Comparison of ENCODE assay signal across 1 cellular context in the genomic region with DNA sequence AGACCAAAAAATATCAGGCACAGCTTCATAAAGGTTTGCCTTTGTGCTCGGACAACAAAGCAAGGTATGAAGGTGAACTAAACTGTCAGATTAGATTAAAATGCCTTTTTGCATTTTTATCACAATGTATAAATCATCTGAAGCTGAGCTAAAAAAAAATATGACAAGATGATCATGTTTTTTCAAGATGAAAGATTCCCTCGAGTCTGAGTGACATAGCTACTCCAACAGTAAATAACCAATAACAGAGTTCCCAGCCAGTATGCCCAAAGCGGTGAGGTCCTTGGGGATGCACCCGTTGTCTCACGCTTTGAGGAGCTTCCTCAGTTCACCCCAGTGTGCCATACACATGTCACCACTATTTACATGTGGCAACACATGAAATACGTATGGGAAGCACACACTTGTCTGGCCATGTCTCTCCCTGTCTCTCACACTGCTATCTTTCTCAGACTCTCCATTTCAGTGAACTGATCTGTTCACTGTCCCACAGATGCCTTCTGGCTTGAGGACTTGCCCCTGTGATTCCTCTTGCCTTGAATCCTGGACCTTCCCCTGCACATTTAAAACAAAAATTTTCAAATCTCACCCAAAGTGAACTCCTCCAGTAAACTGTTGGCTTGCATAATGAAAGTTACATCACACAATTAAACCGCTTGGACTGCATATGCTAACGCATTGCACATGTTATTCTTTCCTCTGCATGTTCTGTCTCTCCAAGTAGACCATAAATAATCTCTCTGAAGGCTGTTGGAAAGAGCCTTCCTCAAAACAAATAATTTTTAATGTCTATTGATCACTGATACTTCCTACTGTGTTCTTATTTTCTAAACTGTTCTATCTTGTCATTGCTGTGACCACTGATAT.
A peak's percentile ranks its signal among the peaks of the same experiment; 100 is the strongest.
TF ChIP-seq lines count a peak whose summit lies in the region.

No MANE protein-coding gene starts in this region.

TF ChIP-seq in K562, 482 proteins besides CTCF, POLR2A, EP300 and RAD21 (continues in another document):
- peak; percentile 34; the same call in 1 of the 2 replicates for TF ChIP-seq ZNF668 (CRISPR knock-in tag; IDR thresholded peaks at IDR 0.05)
- peak; percentile 37; the same call in 1 of the 2 replicates for TF ChIP-seq JUND (IDR thresholded peaks at IDR 0.05; ENCODE audit: borderline replicate concordance, low read depth, low read length)
- TF ChIP-seq JUND (tag; IDR thresholded peaks at IDR 0.05; ENCODE audit: borderline replicate concordance, low read depth, low read length) = no peak
- peak; percentile 76 for TF ChIP-seq CEBPG (CRISPR knock-in tag; IDR thresholded peaks at IDR 0.05)
- TF ChIP-seq CEBPG (tag; conservative IDR thresholded peaks at IDR 0.05 in 1 of 2, IDR thresholded peaks at IDR 0.05 in 1 of 2) = peak; percentile 93 to 97
- 0 out of 4 replicates have a peak, but pooled peaks of 1 of the 2 experiments have one; percentile 29 for TF ChIP-seq SRF (CRISPR knock-in tag; IDR thresholded peaks at IDR 0.05)
- peak; percentile 48; the same call in 1 of the 2 replicates for TF ChIP-seq CXXC5 (CRISPR knock-in tag; IDR thresholded peaks at IDR 0.05)
- TF ChIP-seq FOXM1 (IDR thresholded peaks at IDR 0.05; ENCODE audit: low read depth) = peak; percentile 55; the same call in 1 of the 2 replicates
- TF ChIP-seq FOXM1 (CRISPR knock-in tag; IDR thresholded peaks at IDR 0.05; ENCODE audit: low read depth) = no peak
- TF ChIP-seq, protein P1, sequence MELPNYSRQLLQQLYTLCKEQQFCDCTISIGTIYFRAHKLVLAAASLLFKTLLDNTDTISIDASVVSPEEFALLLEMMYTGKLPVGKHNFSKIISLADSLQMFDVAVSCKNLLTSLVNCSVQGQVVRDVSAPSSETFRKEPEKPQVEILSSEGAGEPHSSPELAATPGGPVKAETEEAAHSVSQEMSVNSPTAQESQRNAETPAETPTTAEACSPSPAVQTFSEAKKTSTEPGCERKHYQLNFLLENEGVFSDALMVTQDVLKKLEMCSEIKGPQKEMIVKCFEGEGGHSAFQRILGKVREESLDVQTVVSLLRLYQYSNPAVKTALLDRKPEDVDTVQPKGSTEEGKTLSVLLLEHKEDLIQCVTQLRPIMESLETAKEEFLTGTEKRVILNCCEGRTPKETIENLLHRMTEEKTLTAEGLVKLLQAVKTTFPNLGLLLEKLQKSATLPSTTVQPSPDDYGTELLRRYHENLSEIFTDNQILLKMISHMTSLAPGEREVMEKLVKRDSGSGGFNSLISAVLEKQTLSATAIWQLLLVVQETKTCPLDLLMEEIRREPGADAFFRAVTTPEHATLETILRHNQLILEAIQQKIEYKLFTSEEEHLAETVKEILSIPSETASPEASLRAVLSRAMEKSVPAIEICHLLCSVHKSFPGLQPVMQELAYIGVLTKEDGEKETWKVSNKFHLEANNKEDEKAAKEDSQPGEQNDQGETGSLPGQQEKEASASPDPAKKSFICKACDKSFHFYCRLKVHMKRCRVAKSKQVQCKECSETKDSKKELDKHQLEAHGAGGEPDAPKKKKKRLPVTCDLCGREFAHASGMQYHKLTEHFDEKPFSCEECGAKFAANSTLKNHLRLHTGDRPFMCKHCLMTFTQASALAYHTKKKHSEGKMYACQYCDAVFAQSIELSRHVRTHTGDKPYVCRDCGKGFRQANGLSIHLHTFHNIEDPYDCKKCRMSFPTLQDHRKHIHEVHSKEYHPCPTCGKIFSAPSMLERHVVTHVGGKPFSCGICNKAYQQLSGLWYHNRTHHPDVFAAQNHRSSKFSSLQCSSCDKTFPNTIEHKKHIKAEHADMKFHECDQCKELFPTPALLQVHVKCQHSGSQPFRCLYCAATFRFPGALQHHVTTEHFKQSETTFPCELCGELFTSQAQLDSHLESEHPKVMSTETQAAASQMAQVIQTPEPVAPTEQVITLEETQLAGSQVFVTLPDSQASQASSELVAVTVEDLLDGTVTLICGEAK (IDR thresholded peaks at IDR 0.05) = peak; percentile 24; the same call in 1 of the 2 replicates
- TF ChIP-seq, protein P1 (CRISPR knock-in tag; IDR thresholded peaks at IDR 0.05) = no peak
- TF ChIP-seq, protein P2, sequence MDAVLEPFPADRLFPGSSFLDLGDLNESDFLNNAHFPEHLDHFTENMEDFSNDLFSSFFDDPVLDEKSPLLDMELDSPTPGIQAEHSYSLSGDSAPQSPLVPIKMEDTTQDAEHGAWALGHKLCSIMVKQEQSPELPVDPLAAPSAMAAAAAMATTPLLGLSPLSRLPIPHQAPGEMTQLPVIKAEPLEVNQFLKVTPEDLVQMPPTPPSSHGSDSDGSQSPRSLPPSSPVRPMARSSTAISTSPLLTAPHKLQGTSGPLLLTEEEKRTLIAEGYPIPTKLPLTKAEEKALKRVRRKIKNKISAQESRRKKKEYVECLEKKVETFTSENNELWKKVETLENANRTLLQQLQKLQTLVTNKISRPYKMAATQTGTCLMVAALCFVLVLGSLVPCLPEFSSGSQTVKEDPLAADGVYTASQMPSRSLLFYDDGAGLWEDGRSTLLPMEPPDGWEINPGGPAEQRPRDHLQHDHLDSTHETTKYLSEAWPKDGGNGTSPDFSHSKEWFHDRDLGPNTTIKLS (IDR thresholded peaks at IDR 0.05; ENCODE audit: borderline replicate concordance, low read depth) = peak; percentile 20; the same call in 1 of the 2 replicates
- TF ChIP-seq, protein P3, sequence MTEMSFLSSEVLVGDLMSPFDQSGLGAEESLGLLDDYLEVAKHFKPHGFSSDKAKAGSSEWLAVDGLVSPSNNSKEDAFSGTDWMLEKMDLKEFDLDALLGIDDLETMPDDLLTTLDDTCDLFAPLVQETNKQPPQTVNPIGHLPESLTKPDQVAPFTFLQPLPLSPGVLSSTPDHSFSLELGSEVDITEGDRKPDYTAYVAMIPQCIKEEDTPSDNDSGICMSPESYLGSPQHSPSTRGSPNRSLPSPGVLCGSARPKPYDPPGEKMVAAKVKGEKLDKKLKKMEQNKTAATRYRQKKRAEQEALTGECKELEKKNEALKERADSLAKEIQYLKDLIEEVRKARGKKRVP (CRISPR knock-in tag; IDR thresholded peaks at IDR 0.05) = peak; percentile 41; the same call in 1 of the 2 replicates
- TF ChIP-seq TEAD4 (IDR thresholded peaks at IDR 0.05; ENCODE audit: low read length) = 0 out of 2 replicates have a peak, but pooled peaks have one; percentile 29
- no peak for TF ChIP-seq TEAD4 (CRISPR knock-in tag; IDR thresholded peaks at IDR 0.05; ENCODE audit: borderline replicate concordance)
- TF ChIP-seq, protein P4, sequence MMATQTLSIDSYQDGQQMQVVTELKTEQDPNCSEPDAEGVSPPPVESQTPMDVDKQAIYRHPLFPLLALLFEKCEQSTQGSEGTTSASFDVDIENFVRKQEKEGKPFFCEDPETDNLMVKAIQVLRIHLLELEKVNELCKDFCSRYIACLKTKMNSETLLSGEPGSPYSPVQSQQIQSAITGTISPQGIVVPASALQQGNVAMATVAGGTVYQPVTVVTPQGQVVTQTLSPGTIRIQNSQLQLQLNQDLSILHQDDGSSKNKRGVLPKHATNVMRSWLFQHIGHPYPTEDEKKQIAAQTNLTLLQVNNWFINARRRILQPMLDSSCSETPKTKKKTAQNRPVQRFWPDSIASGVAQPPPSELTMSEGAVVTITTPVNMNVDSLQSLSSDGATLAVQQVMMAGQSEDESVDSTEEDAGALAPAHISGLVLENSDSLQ (IDR thresholded peaks at IDR 0.05) = peak; percentile 53
- peak; percentile 8; the same call in 1 of the 2 replicates for TF ChIP-seq EHMT2 (IDR thresholded peaks at IDR 0.05)
- TF ChIP-seq ZNF444 (CRISPR knock-in tag; IDR thresholded peaks at IDR 0.05) = no peak
- TF ChIP-seq SMAD4 (CRISPR knock-in tag; conservative IDR thresholded peaks at IDR 0.05) = peak; percentile 70; the same call in 1 of the 2 replicates
- peak; percentile 74 for TF ChIP-seq L3MBTL2 (IDR thresholded peaks at IDR 0.05)
- TF ChIP-seq ZNF316 (IDR thresholded peaks at IDR 0.05) = peak; percentile 31; the same call in 1 of the 2 replicates
- no peak for TF ChIP-seq CBFB (CRISPR knock-in tag; IDR thresholded peaks at IDR 0.05)
- TF ChIP-seq EP400 (IDR thresholded peaks at IDR 0.05) = peak; percentile 41; the same call in 1 of the 2 replicates
- 0 out of 2 replicates have a peak, but pooled peaks have one; percentile 32 for TF ChIP-seq MAFG (tag; conservative IDR thresholded peaks at IDR 0.05)
- peak; percentile 37; the same call in 1 of the 2 replicates for TF ChIP-seq MYBL2 (IDR thresholded peaks at IDR 0.05; ENCODE audit: low read depth)
- TF ChIP-seq MYBL2 (CRISPR knock-in tag; IDR thresholded peaks at IDR 0.05; ENCODE audit: borderline replicate concordance) = no peak
- TF ChIP-seq, protein P5, sequence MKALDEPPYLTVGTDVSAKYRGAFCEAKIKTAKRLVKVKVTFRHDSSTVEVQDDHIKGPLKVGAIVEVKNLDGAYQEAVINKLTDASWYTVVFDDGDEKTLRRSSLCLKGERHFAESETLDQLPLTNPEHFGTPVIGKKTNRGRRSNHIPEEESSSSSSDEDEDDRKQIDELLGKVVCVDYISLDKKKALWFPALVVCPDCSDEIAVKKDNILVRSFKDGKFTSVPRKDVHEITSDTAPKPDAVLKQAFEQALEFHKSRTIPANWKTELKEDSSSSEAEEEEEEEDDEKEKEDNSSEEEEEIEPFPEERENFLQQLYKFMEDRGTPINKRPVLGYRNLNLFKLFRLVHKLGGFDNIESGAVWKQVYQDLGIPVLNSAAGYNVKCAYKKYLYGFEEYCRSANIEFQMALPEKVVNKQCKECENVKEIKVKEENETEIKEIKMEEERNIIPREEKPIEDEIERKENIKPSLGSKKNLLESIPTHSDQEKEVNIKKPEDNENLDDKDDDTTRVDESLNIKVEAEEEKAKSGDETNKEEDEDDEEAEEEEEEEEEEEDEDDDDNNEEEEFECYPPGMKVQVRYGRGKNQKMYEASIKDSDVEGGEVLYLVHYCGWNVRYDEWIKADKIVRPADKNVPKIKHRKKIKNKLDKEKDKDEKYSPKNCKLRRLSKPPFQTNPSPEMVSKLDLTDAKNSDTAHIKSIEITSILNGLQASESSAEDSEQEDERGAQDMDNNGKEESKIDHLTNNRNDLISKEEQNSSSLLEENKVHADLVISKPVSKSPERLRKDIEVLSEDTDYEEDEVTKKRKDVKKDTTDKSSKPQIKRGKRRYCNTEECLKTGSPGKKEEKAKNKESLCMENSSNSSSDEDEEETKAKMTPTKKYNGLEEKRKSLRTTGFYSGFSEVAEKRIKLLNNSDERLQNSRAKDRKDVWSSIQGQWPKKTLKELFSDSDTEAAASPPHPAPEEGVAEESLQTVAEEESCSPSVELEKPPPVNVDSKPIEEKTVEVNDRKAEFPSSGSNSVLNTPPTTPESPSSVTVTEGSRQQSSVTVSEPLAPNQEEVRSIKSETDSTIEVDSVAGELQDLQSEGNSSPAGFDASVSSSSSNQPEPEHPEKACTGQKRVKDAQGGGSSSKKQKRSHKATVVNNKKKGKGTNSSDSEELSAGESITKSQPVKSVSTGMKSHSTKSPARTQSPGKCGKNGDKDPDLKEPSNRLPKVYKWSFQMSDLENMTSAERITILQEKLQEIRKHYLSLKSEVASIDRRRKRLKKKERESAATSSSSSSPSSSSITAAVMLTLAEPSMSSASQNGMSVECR (CRISPR knock-in tag; IDR thresholded peaks at IDR 0.05) = no peak
- TF ChIP-seq ZNF175 (CRISPR knock-in tag; IDR thresholded peaks at IDR 0.05; ENCODE audit: low read depth) = 0 out of 2 replicates have a peak, but pooled peaks have one; percentile 27
- peak; percentile 37; the same call in 1 of the 2 replicates for TF ChIP-seq SMARCA5 (IDR thresholded peaks at IDR 0.05)
- TF ChIP-seq RHOXF2B (CRISPR knock-in tag; conservative IDR thresholded peaks at IDR 0.05) = 0 out of 2 replicates have a peak, but pooled peaks have one; percentile 63
- TF ChIP-seq CTBP1 (IDR thresholded peaks at IDR 0.05; ENCODE audit: borderline replicate concordance) = peak; percentile 17; the same call in 1 of the 2 replicates
- TF ChIP-seq, protein P6, sequence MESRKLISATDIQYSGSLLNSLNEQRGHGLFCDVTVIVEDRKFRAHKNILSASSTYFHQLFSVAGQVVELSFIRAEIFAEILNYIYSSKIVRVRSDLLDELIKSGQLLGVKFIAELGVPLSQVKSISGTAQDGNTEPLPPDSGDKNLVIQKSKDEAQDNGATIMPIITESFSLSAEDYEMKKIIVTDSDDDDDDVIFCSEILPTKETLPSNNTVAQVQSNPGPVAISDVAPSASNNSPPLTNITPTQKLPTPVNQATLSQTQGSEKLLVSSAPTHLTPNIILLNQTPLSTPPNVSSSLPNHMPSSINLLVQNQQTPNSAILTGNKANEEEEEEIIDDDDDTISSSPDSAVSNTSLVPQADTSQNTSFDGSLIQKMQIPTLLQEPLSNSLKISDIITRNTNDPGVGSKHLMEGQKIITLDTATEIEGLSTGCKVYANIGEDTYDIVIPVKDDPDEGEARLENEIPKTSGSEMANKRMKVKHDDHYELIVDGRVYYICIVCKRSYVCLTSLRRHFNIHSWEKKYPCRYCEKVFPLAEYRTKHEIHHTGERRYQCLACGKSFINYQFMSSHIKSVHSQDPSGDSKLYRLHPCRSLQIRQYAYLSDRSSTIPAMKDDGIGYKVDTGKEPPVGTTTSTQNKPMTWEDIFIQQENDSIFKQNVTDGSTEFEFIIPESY (CRISPR knock-in tag; IDR thresholded peaks at IDR 0.05) = peak; percentile 49; the same call in 1 of the 2 replicates
- TF ChIP-seq NR4A1 (CRISPR knock-in tag; IDR thresholded peaks at IDR 0.05) = no peak
- TF ChIP-seq NR4A1 (tag; IDR thresholded peaks at IDR 0.05) = peak; percentile 74
- TF ChIP-seq PYGO2 (tag; IDR thresholded peaks at IDR 0.05) = peak; percentile 7; the same call in 1 of the 2 replicates
